Comparison of ENCODE assay signal across 17 cellular contexts in genomic region chr6:165854863-165855593, GRCh38.
"Had no signal": no experiment of that assay in that cellular context is flagged by ENCODE, and none has a peak within 500 bp of the region (broad histone marks: within the 10 kb centered on the region; RNA-seq: fewer than 3 reads in every experiment).

No MANE protein-coding gene starts in this region.

- H3K4me3 ChIP-seq: adrenal gland, ascending aorta, right lobe of liver, skin epidermis had no signal

- H3K27ac ChIP-seq: adrenal gland, ascending aorta, brain microvascular endothelial cell, foreskin keratinocyte, parathyroid adenoma, right lobe of liver, skin epidermis had no signal

- H3K36me3 ChIP-seq: adrenal gland, ascending aorta, brain microvascular endothelial cell, right lobe of liver had no signal

- H3K9me3 ChIP-seq: adrenal gland, ascending aorta, right lobe of liver had no signal

- ATAC-seq: activated CD8-positive, alpha-beta T cell treated with anti-CD3 and anti-CD28 coated beads, Interleukin-2, amount 10 ng/mL, durations not matched to agents 7 days and 5 days; foreskin keratinocyte; left cardiac atrium; stimulated activated memory B cell treated with anti-CD40 and anti-IgM and Interleukin-4, amounts not matched to agents 10 μg/mL and 1 μg/mL and 100 μg/mL, for 72 hours had no signal

- H3K9ac ChIP-seq: parathyroid adenoma had no signal

- H3K79me2 ChIP-seq: parathyroid adenoma had no signal

- DNase-seq: activated CD4-positive, alpha-beta T cell treated with anti-CD3 and anti-CD28 coated beads, Interleukin-2, amount 50 U/mL, for 1 hour; activated CD8-positive, alpha-beta T cell treated with anti-CD3 and anti-CD28 coated beads, Interleukin-2, amount 10 ng/mL, durations not matched to agents 7 days and 5 days; brain microvascular endothelial cell; effector CD4-positive, alpha-beta T cell; erythroblast; foreskin keratinocyte; islet precursor cell; left cardiac atrium; nucleus accumbens; right lobe of liver; stimulated activated CD4-positive, alpha-beta T cell treated with anti-CD3 and anti-CD28 coated beads, Interleukin-2, amount 100 ng/mL, for 24 hours; T1000 had no signal

- H3K27me3 ChIP-seq: ascending aorta, foreskin keratinocyte had no signal

- H2AFZ ChIP-seq: parathyroid adenoma had no signal

- H3K4me1 ChIP-seq: adrenal gland, ascending aorta, foreskin keratinocyte, parathyroid adenoma, right lobe of liver had no signal
